ENCODE assay signal across 1 cellular context in the genomic region with DNA sequence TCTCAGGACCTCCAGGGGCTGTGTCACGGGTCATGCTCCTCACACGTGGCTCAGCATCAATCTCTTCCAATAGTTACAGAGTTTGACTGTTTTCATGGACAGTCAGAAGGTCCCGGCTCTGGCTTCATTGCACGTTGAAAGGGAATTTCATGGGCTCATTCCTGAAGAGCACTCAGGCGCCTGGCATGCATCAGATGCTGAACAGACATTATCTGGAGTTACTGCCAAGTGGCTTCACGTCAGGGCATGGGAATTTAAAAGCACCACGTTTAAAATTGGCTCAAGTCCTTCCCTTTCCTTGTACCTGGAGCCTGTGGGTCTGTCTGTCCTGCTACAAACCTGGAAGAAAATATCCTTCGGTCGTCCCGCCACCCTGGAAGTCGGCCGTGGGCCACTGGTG.
TF ChIP-seq lines count a peak whose summit lies in the region.

No MANE protein-coding gene starts in this region.

TF ChIP-seq in SK-N-SH, 30 proteins besides CTCF, POLR2A, EP300 and RAD21 (continued from another document):
- TF ChIP-seq YY1 (IDR thresholded peaks at IDR 0.05; ENCODE audit: low read depth): no peak
- TF ChIP-seq FOSL2 (IDR thresholded peaks at IDR 0.05; ENCODE audit: borderline replicate concordance, low read depth): no peak
- TF ChIP-seq, protein P1, sequence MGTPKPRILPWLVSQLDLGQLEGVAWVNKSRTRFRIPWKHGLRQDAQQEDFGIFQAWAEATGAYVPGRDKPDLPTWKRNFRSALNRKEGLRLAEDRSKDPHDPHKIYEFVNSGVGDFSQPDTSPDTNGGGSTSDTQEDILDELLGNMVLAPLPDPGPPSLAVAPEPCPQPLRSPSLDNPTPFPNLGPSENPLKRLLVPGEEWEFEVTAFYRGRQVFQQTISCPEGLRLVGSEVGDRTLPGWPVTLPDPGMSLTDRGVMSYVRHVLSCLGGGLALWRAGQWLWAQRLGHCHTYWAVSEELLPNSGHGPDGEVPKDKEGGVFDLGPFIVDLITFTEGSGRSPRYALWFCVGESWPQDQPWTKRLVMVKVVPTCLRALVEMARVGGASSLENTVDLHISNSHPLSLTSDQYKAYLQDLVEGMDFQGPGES (IDR thresholded peaks at IDR 0.05; ENCODE audit: low read depth, low read length): no peak
TF ChIP-seq in SK-N-SH: peak in this region for 3.
